In genomic region chr16:89722392-89723278, GRCh38 we compare ENCODE assay signal across 8 cellular contexts. TPM values are rescaled to one million over a fixed set of nuclear protein-coding genes. Genes with fewer than 3 reads are reported as not detected.
DNase-seq lines count a peak whose midpoint lies in the region; ATAC-seq and TF ChIP-seq lines count a peak whose summit lies in the region.

No MANE protein-coding gene starts in this region.

- H3K9ac ChIP-seq in HUES48 (ENCODE audit: low read depth, low read length) (no peak overlapping the region), liver (ENCODE audit: low read depth in 1 of 2, low read length in 2 of 2) (peak overlapping the region in 1 of 2 donors; percentile 36)

- no peak overlapping the region for H3K27ac Mint-ChIP-seq in WTC11

- peaks cover 14% of the 10 kb centered on the region for H3K36me3 Mint-ChIP-seq in WTC11

- H3K27me3 ChIP-seq in HUES48 (ENCODE audit: control insufficient read depth, insufficient read depth, low read length) (peaks cover 48% of the 10 kb centered on the region), liver (ENCODE audit: control insufficient read depth in 4 of 4, insufficient read depth in 4 of 4, low read length in 3 of 4) (no peaks in the 10 kb centered on the region)

- no peak overlapping the region for H3K27ac ChIP-seq in HUES48 (ENCODE audit: low read depth, low read length)
- H3K27ac ChIP-seq in liver (ENCODE audit: low read depth in 1 of 2, low read length in 2 of 2): peak overlapping the region; percentile 86 to 99

- peaks cover 17% of the 10 kb centered on the region for H3K4me1 Mint-ChIP-seq in WTC11

- H3K9me3 ChIP-seq in HUES48 (ENCODE audit: control insufficient read depth, insufficient read depth, low read length): no peaks in the 10 kb centered on the region
- no peaks in the 10 kb centered on the region for H3K9me3 ChIP-seq in liver (ENCODE audit: control insufficient read depth in 4 of 4, low read length in 3 of 4)

- peaks cover 50% of the 10 kb centered on the region for H3K27me3 Mint-ChIP-seq in WTC11 (ENCODE audit: low read depth)

- CTCF ChIA-PET in WTC11 (lab: Charles Lee): interaction anchor here (1.4 to 2.1 kb wide), 2 partner anchors 17 to 22 kb away, joined by 6 to 10 read pairs; no protein-coding TSS in a partner anchor

- 26% methylated on average over 56 of the region's 56 CpGs for WGBS in liver

- peaks cover 13% of the 10 kb centered on the region; the same call in 1 of the 2 replicates for H3K36me3 ChIP-seq in HUES48 (ENCODE audit: control insufficient read depth, insufficient read depth, low read length)
- peaks cover 0 to 22% (median 9%) of the 10 kb centered on the region in 4 donors for H3K36me3 ChIP-seq in liver (ENCODE audit: control insufficient read depth in 4 of 4, insufficient read depth in 3 of 4, low read depth in 1 of 4, low read length in 3 of 4)

- DNase-seq in GM13976 (ENCODE audit: low spot score) (peak; percentile 61), WTC11 (ENCODE audit: low spot score) (no peak), NCI-H1930 (lab: John Stamatoyannopoulos, UW) (no peak), germinal center (ENCODE audit: low spot score) (no peak)
- DNase-seq in central memory CD4-positive, alpha-beta T cell: peak; percentile 80
- DNase-seq in stimulated activated CD8-positive, alpha-beta memory T cell treated with anti-CD3 and anti-CD28 coated beads, Interleukin-12 subunit alpha, Interleukin-12 subunit beta, amount 100 ng/mL, for 1 hour (ENCODE audit: low read depth): peak; percentile 43

- no peak for TF ChIP-seq CTCF in GM13976 (IDR thresholded peaks at IDR 0.05; ENCODE audit: borderline replicate concordance, control extremely low read depth, extremely low read depth, insufficient read depth, missing control alignments)
- no peak for TF ChIP-seq CTCF in WTC11 (IDR thresholded peaks at IDR 0.05)
- TF ChIP-seq CTCF in liver (IDR thresholded peaks at IDR 0.05; ENCODE audit: low read depth, low read length, missing input control): no peak

- no peaks in the 10 kb centered on the region for H3K9me3 Mint-ChIP-seq in WTC11

- no peak for TF ChIP-seq RAD21 in liver (IDR thresholded peaks at IDR 0.05)

- H3K4me3 ChIP-seq in HUES48 (ENCODE audit: low read depth, low read length) (peak overlapping the region; percentile 75), liver (ENCODE audit: low read depth in 1 of 3, low read length in 3 of 3) (peak overlapping the region; percentile 66 to 92 (median 83))

- POLR2A ChIA-PET in WTC11 (lab: Charles Lee): interaction anchor here (0.6 to 1.2 kb wide), 2 partner anchors 14 to 1303 kb away, joined by 3 read pairs; no protein-coding TSS in a partner anchor

- in situ Hi-C loops in GM13976 (cut with MboI; ENCODE audit: low sequenced_read_pairs, unreplicated experiment): no loop called here

- H3K4me3 Mint-ChIP-seq in WTC11: peak overlapping the region; percentile 64

- ATAC-seq in WTC11: peak; percentile 1; the same call in 1 of the 2 replicates

- H3K4me1 ChIP-seq in HUES48 (ENCODE audit: control insufficient read depth, insufficient read depth, low read length): peaks cover 4% of the 10 kb centered on the region; the same call in 1 of the 2 replicates
- H3K4me1 ChIP-seq in liver (ENCODE audit: control insufficient read depth in 4 of 4, insufficient read depth in 4 of 4, low read length in 3 of 4): peaks cover 8 to 31% (median 23%) of the 10 kb centered on the region in 4 donors

TF ChIP-seq in WTC11, 78 proteins besides CTCF, POLR2A, EP300 and RAD21 (continues in another document):
- no peak for TF ChIP-seq TEAD1 (CRISPR knock-in tag; IDR thresholded peaks at IDR 0.05)
- TF ChIP-seq MYBL2 (CRISPR knock-in tag; IDR thresholded peaks at IDR 0.05): 0 out of 2 replicates have a peak, but pooled peaks have one; percentile 46
- TF ChIP-seq HMGA2 (CRISPR knock-in tag; IDR thresholded peaks at IDR 0.05): no peak
- TF ChIP-seq AFF4 (CRISPR knock-in tag; IDR thresholded peaks at IDR 0.05; ENCODE audit: borderline replicate concordance): no peak
- TF ChIP-seq NFE2L1 (CRISPR knock-in tag; IDR thresholded peaks at IDR 0.05): 0 out of 2 replicates have a peak, but pooled peaks have one; percentile 38
- no peak for TF ChIP-seq EMX1 (CRISPR knock-in tag; IDR thresholded peaks at IDR 0.05)
- 0 out of 2 replicates have a peak, but pooled peaks have one; percentile 57 for TF ChIP-seq MAX (CRISPR knock-in tag; IDR thresholded peaks at IDR 0.05)
- no peak for TF ChIP-seq FOXK1 (CRISPR knock-in tag; IDR thresholded peaks at IDR 0.05)

TF ChIP-seq in liver, 16 proteins besides CTCF, POLR2A, EP300 and RAD21:
- TF ChIP-seq MAX (IDR thresholded peaks at IDR 0.05): no peak
- peak; percentile 7 for TF ChIP-seq SP1 (IDR thresholded peaks at IDR 0.05)

RNA-seq across cellular contexts. Expression of gene ZNF276, which starts 1.3 kb away (rescaled TPM):
- total RNA-seq in WTC11 (2021) (13.9 to 17.2 TPM (median 16.6 TPM) in 3 replicates), liver (10 to 100 TPM; 10.2 to 22.8 TPM)
- polyA plus RNA-seq in liver: 1 to 10 TPM; 4.9 to 7.3 TPM

RNA-seq across cellular contexts. Expression of gene VPS9D1, which starts 1.9 kb away (rescaled TPM):
- total RNA-seq in WTC11 (2021) (3.8 to 5.6 TPM (median 4.2 TPM) in 3 replicates), liver (1 to 10 TPM; 3.6 to 4.5 TPM)
- 1 to 10 TPM; 3.8 to 7.2 TPM for polyA plus RNA-seq in liver

RNA-seq across cellular contexts. Expression of gene SPATA2L, which starts 21.1 kb away (rescaled TPM):
- total RNA-seq in WTC11 (2021) (12.1 to 15.7 TPM (median 14.1 TPM) in 3 replicates), liver (10 to 100 TPM in 1 of 2 donors, 1 to 10 TPM in 1; 5.9 to 11.3 TPM)
- polyA plus RNA-seq in liver: 1 to 10 TPM; 4.6 to 7.8 TPM

RNA-seq across cellular contexts. Expression of gene CDK10, which starts 36.1 kb away (rescaled TPM):
- total RNA-seq in WTC11 (2021): 79.8 to 102 TPM (median 81.6 TPM) in 3 replicates
- total RNA-seq in liver: 10 to 100 TPM; 25.1 to 68.4 TPM
- polyA plus RNA-seq in liver: 10 to 100 TPM; 43.6 to 81.2 TPM

Comparison
In these comparisons a context has a peak if more than half of its experiments do, and no peak if none do; other contexts are left out.
1. DNase-seq: peak in GM13976 (single experiment), central memory CD4-positive, alpha-beta T cell (single experiment) and stimulated activated CD8-positive, alpha-beta memory T cell treated with anti-CD3 and anti-CD28 coated beads, Interleukin-12 subunit alpha, Interleukin-12 subunit beta, amount 100 ng/mL, for 1 hour (single experiment); none in WTC11 (single experiment), NCI-H1930 (0 of 2) and germinal center (single experiment).